ENCODE assay signal across 1 cellular context in the genomic region with DNA sequence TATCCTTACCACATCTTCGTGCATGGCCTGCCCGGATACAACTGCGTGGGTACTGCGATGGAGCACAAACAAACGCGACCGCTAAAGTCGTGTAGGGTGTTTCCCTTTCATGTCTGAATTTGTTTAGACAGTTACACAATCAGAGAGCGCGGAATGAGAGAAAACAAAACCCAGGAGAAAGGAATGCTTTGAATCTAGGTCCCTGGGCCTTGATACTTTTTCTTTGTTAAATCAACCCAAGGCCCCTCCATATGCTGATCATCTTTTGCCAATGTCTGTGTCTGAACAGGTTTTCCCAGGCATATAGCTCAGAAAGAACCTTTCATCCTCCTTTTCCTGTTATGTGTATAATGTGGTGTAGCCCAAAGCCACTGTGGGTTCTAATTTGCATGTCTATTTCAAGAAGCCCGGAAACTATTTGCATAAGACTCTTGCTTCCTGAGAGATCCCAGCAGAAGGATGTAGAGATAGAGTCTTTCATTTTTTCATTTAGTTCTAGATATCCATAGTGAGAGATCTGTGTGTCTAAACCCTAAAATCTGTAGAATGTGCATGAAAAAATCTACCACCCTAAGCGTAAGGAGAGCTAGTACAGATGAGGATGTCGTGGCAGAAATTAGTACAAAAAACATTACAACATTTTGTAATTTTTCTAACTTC.
TF ChIP-seq lines count a peak whose summit lies in the region.

No MANE protein-coding gene starts in this region.

TF ChIP-seq in HepG2, 621 proteins besides CTCF, POLR2A, EP300 and RAD21 (continued from another document and continues in another):
- TF ChIP-seq, protein P1, sequence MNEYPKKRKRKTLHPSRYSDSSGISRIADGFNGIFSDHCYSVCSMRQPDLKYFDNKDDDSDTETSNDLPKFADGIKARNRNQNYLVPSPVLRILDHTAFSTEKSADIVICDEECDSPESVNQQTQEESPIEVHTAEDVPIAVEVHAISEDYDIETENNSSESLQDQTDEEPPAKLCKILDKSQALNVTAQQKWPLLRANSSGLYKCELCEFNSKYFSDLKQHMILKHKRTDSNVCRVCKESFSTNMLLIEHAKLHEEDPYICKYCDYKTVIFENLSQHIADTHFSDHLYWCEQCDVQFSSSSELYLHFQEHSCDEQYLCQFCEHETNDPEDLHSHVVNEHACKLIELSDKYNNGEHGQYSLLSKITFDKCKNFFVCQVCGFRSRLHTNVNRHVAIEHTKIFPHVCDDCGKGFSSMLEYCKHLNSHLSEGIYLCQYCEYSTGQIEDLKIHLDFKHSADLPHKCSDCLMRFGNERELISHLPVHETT (CRISPR knock-in tag; conservative IDR thresholded peaks at IDR 0.05): no peak
- TF ChIP-seq HHEX (CRISPR knock-in tag; IDR thresholded peaks at IDR 0.05): peak; percentile 71
- peak; percentile 53; the same call in 1 of the 2 replicates for TF ChIP-seq FOXK1 (CRISPR knock-in tag; IDR thresholded peaks at IDR 0.05; ENCODE audit: borderline replicate concordance, low read depth)
- TF ChIP-seq REST (IDR thresholded peaks at IDR 0.05; ENCODE audit: borderline replicate concordance in 1 of 2, low read depth in 1 of 2, low read length in 2 of 2): no peak
- no peak for TF ChIP-seq ZMYM2 (CRISPR knock-in tag; IDR thresholded peaks at IDR 0.05)
- no peak for TF ChIP-seq NONO (IDR thresholded peaks at IDR 0.05)
- TF ChIP-seq NONO (CRISPR knock-in tag; conservative IDR thresholded peaks at IDR 0.05): no peak
- TF ChIP-seq ZIK1 (CRISPR knock-in tag; IDR thresholded peaks at IDR 0.05; ENCODE audit: borderline replicate concordance, low read depth): no peak
- 0 out of 2 replicates have a peak, but pooled peaks have one; percentile 69 for TF ChIP-seq GTF2F1 (IDR thresholded peaks at IDR 0.05; ENCODE audit: low read length)
- TF ChIP-seq SNAPC2 (CRISPR knock-in tag; IDR thresholded peaks at IDR 0.05): peak; percentile 100
- peak; percentile 50 for TF ChIP-seq SAP130 (CRISPR knock-in tag; IDR thresholded peaks at IDR 0.05; ENCODE audit: low read depth)
- TF ChIP-seq MBNL3 (CRISPR knock-in tag; conservative IDR thresholded peaks at IDR 0.05): no peak
- TF ChIP-seq, protein P2, sequence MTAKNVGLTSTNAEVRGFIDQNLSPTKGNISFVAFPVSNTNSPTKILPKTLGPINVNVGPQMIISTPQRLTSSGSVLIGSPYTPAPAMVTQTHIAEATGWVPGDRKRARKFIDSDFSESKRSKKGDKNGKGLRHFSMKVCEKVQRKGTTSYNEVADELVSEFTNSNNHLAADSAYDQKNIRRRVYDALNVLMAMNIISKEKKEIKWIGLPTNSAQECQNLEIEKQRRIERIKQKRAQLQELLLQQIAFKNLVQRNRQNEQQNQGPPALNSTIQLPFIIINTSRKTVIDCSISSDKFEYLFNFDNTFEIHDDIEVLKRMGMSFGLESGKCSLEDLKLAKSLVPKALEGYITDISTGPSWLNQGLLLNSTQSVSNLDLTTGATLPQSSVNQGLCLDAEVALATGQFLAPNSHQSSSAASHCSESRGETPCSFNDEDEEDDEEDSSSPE (CRISPR knock-in tag; IDR thresholded peaks at IDR 0.05): no peak
- TF ChIP-seq NBN (conservative IDR thresholded peaks at IDR 0.05): no peak
- 0 out of 2 replicates have a peak, but pooled peaks have one; percentile 44 for TF ChIP-seq KAT8 (CRISPR knock-in tag; IDR thresholded peaks at IDR 0.05)
- no peak for TF ChIP-seq HNF4G (IDR thresholded peaks at IDR 0.05; ENCODE audit: borderline replicate concordance, low read depth, low read length)
- TF ChIP-seq HNF4G (CRISPR knock-in tag; IDR thresholded peaks at IDR 0.05; ENCODE audit: borderline replicate concordance, low read depth): no peak
- no peak for TF ChIP-seq SOX6 (IDR thresholded peaks at IDR 0.05)
- peak; percentile 97 for TF ChIP-seq SOX6 (CRISPR knock-in tag; IDR thresholded peaks at IDR 0.05)
- TF ChIP-seq, protein P3, sequence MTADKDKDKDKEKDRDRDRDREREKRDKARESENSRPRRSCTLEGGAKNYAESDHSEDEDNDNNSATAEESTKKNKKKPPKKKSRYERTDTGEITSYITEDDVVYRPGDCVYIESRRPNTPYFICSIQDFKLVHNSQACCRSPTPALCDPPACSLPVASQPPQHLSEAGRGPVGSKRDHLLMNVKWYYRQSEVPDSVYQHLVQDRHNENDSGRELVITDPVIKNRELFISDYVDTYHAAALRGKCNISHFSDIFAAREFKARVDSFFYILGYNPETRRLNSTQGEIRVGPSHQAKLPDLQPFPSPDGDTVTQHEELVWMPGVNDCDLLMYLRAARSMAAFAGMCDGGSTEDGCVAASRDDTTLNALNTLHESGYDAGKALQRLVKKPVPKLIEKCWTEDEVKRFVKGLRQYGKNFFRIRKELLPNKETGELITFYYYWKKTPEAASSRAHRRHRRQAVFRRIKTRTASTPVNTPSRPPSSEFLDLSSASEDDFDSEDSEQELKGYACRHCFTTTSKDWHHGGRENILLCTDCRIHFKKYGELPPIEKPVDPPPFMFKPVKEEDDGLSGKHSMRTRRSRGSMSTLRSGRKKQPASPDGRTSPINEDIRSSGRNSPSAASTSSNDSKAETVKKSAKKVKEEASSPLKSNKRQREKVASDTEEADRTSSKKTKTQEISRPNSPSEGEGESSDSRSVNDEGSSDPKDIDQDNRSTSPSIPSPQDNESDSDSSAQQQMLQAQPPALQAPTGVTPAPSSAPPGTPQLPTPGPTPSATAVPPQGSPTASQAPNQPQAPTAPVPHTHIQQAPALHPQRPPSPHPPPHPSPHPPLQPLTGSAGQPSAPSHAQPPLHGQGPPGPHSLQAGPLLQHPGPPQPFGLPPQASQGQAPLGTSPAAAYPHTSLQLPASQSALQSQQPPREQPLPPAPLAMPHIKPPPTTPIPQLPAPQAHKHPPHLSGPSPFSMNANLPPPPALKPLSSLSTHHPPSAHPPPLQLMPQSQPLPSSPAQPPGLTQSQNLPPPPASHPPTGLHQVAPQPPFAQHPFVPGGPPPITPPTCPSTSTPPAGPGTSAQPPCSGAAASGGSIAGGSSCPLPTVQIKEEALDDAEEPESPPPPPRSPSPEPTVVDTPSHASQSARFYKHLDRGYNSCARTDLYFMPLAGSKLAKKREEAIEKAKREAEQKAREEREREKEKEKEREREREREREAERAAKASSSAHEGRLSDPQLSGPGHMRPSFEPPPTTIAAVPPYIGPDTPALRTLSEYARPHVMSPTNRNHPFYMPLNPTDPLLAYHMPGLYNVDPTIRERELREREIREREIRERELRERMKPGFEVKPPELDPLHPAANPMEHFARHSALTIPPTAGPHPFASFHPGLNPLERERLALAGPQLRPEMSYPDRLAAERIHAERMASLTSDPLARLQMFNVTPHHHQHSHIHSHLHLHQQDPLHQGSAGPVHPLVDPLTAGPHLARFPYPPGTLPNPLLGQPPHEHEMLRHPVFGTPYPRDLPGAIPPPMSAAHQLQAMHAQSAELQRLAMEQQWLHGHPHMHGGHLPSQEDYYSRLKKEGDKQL (CRISPR knock-in tag; IDR thresholded peaks at IDR 0.05; ENCODE audit: low read depth): 0 out of 2 replicates have a peak, but pooled peaks have one; percentile 38
- peak; percentile 57; the same call in 1 of the 2 replicates for TF ChIP-seq NFKBIZ (CRISPR knock-in tag; IDR thresholded peaks at IDR 0.05)
- TF ChIP-seq, protein P4, sequence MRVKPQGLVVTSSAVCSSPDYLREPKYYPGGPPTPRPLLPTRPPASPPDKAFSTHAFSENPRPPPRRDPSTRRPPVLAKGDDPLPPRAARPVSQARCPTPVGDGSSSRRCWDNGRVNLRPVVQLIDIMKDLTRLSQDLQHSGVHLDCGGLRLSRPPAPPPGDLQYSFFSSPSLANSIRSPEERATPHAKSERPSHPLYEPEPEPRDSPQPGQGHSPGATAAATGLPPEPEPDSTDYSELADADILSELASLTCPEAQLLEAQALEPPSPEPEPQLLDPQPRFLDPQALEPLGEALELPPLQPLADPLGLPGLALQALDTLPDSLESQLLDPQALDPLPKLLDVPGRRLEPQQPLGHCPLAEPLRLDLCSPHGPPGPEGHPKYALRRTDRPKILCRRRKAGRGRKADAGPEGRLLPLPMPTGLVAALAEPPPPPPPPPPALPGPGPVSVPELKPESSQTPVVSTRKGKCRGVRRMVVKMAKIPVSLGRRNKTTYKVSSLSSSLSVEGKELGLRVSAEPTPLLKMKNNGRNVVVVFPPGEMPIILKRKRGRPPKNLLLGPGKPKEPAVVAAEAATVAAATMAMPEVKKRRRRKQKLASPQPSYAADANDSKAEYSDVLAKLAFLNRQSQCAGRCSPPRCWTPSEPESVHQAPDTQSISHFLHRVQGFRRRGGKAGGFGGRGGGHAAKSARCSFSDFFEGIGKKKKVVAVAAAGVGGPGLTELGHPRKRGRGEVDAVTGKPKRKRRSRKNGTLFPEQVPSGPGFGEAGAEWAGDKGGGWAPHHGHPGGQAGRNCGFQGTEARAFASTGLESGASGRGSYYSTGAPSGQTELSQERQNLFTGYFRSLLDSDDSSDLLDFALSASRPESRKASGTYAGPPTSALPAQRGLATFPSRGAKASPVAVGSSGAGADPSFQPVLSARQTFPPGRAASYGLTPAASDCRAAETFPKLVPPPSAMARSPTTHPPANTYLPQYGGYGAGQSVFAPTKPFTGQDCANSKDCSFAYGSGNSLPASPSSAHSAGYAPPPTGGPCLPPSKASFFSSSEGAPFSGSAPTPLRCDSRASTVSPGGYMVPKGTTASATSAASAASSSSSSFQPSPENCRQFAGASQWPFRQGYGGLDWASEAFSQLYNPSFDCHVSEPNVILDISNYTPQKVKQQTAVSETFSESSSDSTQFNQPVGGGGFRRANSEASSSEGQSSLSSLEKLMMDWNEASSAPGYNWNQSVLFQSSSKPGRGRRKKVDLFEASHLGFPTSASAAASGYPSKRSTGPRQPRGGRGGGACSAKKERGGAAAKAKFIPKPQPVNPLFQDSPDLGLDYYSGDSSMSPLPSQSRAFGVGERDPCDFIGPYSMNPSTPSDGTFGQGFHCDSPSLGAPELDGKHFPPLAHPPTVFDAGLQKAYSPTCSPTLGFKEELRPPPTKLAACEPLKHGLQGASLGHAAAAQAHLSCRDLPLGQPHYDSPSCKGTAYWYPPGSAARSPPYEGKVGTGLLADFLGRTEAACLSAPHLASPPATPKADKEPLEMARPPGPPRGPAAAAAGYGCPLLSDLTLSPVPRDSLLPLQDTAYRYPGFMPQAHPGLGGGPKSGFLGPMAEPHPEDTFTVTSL (CRISPR knock-in tag; IDR thresholded peaks at IDR 0.05; ENCODE audit: borderline replicate concordance): peak; percentile 63; the same call in 1 of the 2 replicates
- TF ChIP-seq, protein P5, sequence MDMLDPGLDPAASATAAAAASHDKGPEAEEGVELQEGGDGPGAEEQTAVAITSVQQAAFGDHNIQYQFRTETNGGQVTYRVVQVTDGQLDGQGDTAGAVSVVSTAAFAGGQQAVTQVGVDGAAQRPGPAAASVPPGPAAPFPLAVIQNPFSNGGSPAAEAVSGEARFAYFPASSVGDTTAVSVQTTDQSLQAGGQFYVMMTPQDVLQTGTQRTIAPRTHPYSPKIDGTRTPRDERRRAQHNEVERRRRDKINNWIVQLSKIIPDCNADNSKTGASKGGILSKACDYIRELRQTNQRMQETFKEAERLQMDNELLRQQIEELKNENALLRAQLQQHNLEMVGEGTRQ (IDR thresholded peaks at IDR 0.05; ENCODE audit: low read depth, low read length): no peak
- TF ChIP-seq, protein P5 (CRISPR knock-in tag; IDR thresholded peaks at IDR 0.05; ENCODE audit: borderline replicate concordance): no peak
- TF ChIP-seq FOXK2 (IDR thresholded peaks at IDR 0.05): no peak
- peak; percentile 61 for TF ChIP-seq CREM (IDR thresholded peaks at IDR 0.05)
- TF ChIP-seq CREM (CRISPR knock-in tag; IDR thresholded peaks at IDR 0.05): no peak
- peak; percentile 47; the same call in 1 of the 2 replicates for TF ChIP-seq BHLHE40 (IDR thresholded peaks at IDR 0.05; ENCODE audit: low read length)
- TF ChIP-seq PHF21A (CRISPR knock-in tag; IDR thresholded peaks at IDR 0.05): no peak
- peak; percentile 32; the same call in 1 of the 2 replicates for TF ChIP-seq MLX (CRISPR knock-in tag; IDR thresholded peaks at IDR 0.05)
- TF ChIP-seq ZMYM4 (CRISPR knock-in tag; IDR thresholded peaks at IDR 0.05): no peak
- peak; percentile 97 for TF ChIP-seq SOX5 (CRISPR knock-in tag; IDR thresholded peaks at IDR 0.05; ENCODE audit: borderline replicate concordance)
- TF ChIP-seq ZBTB43 (CRISPR knock-in tag; conservative IDR thresholded peaks at IDR 0.05): no peak
